ENCODE assay signal across 26 cellular contexts in the genomic region with DNA sequence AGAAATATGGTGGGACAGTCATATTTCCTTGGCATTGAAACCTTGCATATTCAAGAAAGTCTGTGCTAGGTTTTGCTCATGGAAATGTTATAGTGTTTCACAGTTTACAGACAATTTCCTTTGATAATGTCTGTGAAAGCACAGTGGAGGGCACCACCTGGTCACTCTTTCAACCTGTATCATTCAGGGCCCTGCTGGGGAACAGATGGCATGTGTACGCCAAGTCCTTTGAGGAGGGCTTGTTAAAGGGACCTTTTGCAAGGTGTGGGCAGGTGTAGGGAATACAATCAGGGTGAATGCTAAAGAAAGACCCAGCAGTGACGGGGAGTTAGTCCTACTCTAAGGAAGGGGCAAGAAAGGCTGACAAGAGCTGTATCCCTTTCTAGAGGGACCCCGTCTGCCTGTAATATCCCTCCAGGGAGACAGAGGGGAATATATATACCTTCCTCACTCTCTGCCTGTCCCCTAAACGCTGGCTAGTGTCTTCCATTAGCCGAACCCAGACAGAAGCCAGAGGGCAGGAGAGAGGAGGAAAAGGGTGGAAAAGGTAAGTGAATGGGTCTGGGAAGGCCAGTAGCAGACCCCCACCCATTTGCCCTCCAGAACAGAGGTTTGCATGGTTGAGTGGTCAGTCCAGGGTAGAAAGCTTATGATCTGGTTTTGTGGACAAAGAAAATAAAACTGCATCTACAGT. TPM values are rescaled to one million over a fixed set of nuclear protein-coding genes. Genes with fewer than 3 reads are reported as not detected.
DNase-seq lines count a peak whose midpoint lies in the region; ATAC-seq, FAIRE-seq and TF ChIP-seq lines count a peak whose summit lies in the region.
"Had no signal": no experiment of that assay in that cellular context is flagged by ENCODE, and none has a peak within 500 bp of the region (broad histone marks: within the 10 kb centered on the region; RNA-seq: fewer than 3 reads in every experiment).

No MANE protein-coding gene starts in this region.

- H3K27ac ChIP-seq in H1 (ENCODE audit: low read depth, low read length), result no peak overlapping the region
- H3K27ac ChIP-seq: C4-2B, coronary artery, testis had no signal

- H3K4me3 ChIP-seq in BE2C (ENCODE audit: low read depth, low read length) (no peak overlapping the region), H1 (ENCODE audit: extremely low read depth in 1 of 4, insufficient read depth in 2 of 4, low read depth in 3 of 4, low read length in 4 of 4) (no peak overlapping the region)
- H3K4me3 ChIP-seq: coronary artery, testis had no signal

- no peak overlapping the region for H2AFZ ChIP-seq in H1 (ENCODE audit: low read length)

- no peaks in the 10 kb centered on the region for H3K4me1 Mint-ChIP-seq in activated T-cell treated with anti-CD3 and anti-CD28 coated beads, Interleukin-2, amount 50 U/mL, for 72 hours (ENCODE audit: low read depth)
- H3K4me1 Mint-ChIP-seq: stimulated activated naive B cell treated with anti-CD40 and anti-IgM and Interleukin-4, amounts not matched to agents 10 μg/mL and 1 μg/mL and 100 μg/mL, for 72 hours had no signal

- H3K4ac ChIP-seq in H1 (replicated peaks; ENCODE audit: insufficient read length, low read depth, low read length), result no peak overlapping the region

- no peak for DNase-seq in BE2C
- peak; percentile 56 for DNase-seq in NCI-H1092 treated with DMSO at 0.1 percent for 48 hours (lab: John Stamatoyannopoulos, UW)
- DNase-seq in NCI-H510A treated with DMSO at 0.1 percent for 48 hours (lab: John Stamatoyannopoulos, UW), result peak; percentile 65
- DNase-seq in H1 (ENCODE audit: low read depth in 1 of 2, low spot score in 2 of 2), result no peak
- DNase-seq in stimulated activated CD4-positive, alpha-beta T cell treated with anti-CD3 and anti-CD28 coated beads, Interleukin-2, amount 100 ng/mL, for 48 hours, result no peak
- no peak for DNase-seq in DMS79 (lab: John Stamatoyannopoulos, UW)
- no peak for DNase-seq in activated T-cell treated with anti-CD3 and anti-CD28 coated beads, Interleukin-2, amount 50 U/mL, for 72 hours
- no peak for DNase-seq in D721Med (ENCODE audit: insufficient read length, low spot score)
- DNase-seq: ACHN; activated CD4-positive, alpha-beta T cell treated with anti-CD3 and anti-CD28 coated beads, Interleukin-2, amount 50 U/mL, for 1 hour; activated CD8-positive, alpha-beta memory T cell treated with anti-CD3 and anti-CD28 coated beads, Interleukin-2, amount 50 U/mL, for 48 hours; activated gamma-delta T cell; Karpas-422; NCI-H1694; PC-3; posterior cingulate gyrus; SIG-M5; stimulated activated naive B cell treated with anti-CD40 and anti-IgM and Interleukin-4, amounts not matched to agents 10 μg/mL and 1 μg/mL and 100 μg/mL, for 72 hours; testis had no signal

- H3K79me2 ChIP-seq in H1 (ENCODE audit: control insufficient read depth in 1 of 2, insufficient read depth in 2 of 2, low read length in 2 of 2), result peaks cover 0 to 37% of the 10 kb centered on the region in 2 experiments; a peak in 3 of 4 replicates

- H4K91ac ChIP-seq in H1 (replicated peaks; ENCODE audit: insufficient read length, low read length), result no peak overlapping the region

- H2BK120ac ChIP-seq in H1 (replicated peaks; ENCODE audit: low read depth, low read length), result no peak overlapping the region

- FAIRE-seq in H1 (lab: Jason Lieb, UNC) (no peak), D721Med (lab: Jason Lieb, UNC) (no peak)
- FAIRE-seq: GM12891 had no signal

- no peak overlapping the region for H2BK5ac ChIP-seq in H1 (ENCODE audit: low read depth, low read length)

- peaks cover 0 to 2% of the 10 kb centered on the region in 2 donors for H3K9me3 Mint-ChIP-seq in activated T-cell treated with anti-CD3 and anti-CD28 coated beads, Interleukin-2, amount 50 U/mL, for 72 hours
- H3K9me3 Mint-ChIP-seq: mesothelial cell of epicardium; natural killer cell treated with Interleukin-12 subunit alpha and Interleukin-12 subunit beta and Interleukin-15 and Interleukin-18, amount 100 ng/mL, for 72 hours; stimulated activated naive B cell treated with anti-CD40 and anti-IgM and Interleukin-4, amounts not matched to agents 10 μg/mL and 1 μg/mL and 100 μg/mL, for 72 hours had no signal

- no peaks in the 10 kb centered on the region for H3K36me3 ChIP-seq in BE2C
- no peaks in the 10 kb centered on the region for H3K36me3 ChIP-seq in H1 (ENCODE audit: control insufficient read depth in 2 of 4, insufficient read depth in 4 of 4, low read length in 3 of 4)

- CTCF ChIA-PET in H1 (lab: Charles Lee; ENCODE audit: partially characterized antibody), result interaction anchor here (0.7 to 1.2 kb wide), 6 partner anchors 10 to 1279 kb away, joined by 3 read pairs; no protein-coding TSS in a partner anchor

- H3K14ac ChIP-seq in H1 (ENCODE audit: insufficient read length), result no peak overlapping the region

- TF ChIP-seq POLR2A in H1 (IDR thresholded peaks at IDR 0.05; ENCODE audit: control extremely low read depth in 1 of 2, low read depth in 2 of 2, low read length in 2 of 2), result no peak

- TF ChIP-seq EP300 in H1 (IDR thresholded peaks at IDR 0.05; ENCODE audit: borderline replicate concordance in 1 of 2, low read depth in 2 of 2, low read length in 2 of 2), result no peak

- H3K36me3 Mint-ChIP-seq in activated T-cell treated with anti-CD3 and anti-CD28 coated beads, Interleukin-2, amount 50 U/mL, for 72 hours (ENCODE audit: insufficient read depth in 2 of 2), result no peaks in the 10 kb centered on the region
- H3K36me3 Mint-ChIP-seq: mesothelial cell of epicardium; natural killer cell treated with Interleukin-12 subunit alpha and Interleukin-12 subunit beta and Interleukin-15 and Interleukin-18, amount 100 ng/mL, for 72 hours; stimulated activated naive B cell treated with anti-CD40 and anti-IgM and Interleukin-4, amounts not matched to agents 10 μg/mL and 1 μg/mL and 100 μg/mL, for 72 hours had no signal

- no peak overlapping the region for H4K8ac ChIP-seq in H1 (ENCODE audit: extremely low read depth, insufficient read depth, low read length)

- 0 out of 2 replicates have a peak overlapping the region, but pooled peaks have one; percentile 48 for H2AK5ac ChIP-seq in H1 (ENCODE audit: low read depth, low read length)

- no peak overlapping the region for H3K4me3 Mint-ChIP-seq in activated T-cell treated with anti-CD3 and anti-CD28 coated beads, Interleukin-2, amount 50 U/mL, for 72 hours
- H3K4me3 Mint-ChIP-seq: mesothelial cell of epicardium; natural killer cell treated with Interleukin-12 subunit alpha and Interleukin-12 subunit beta and Interleukin-15 and Interleukin-18, amount 100 ng/mL, for 72 hours; stimulated activated naive B cell treated with anti-CD40 and anti-IgM and Interleukin-4, amounts not matched to agents 10 μg/mL and 1 μg/mL and 100 μg/mL, for 72 hours had no signal

- H3K18ac ChIP-seq in H1 (ENCODE audit: extremely low read depth, low read length), result no peak overlapping the region

- WGBS in H1 (ENCODE audit: extremely low coverage in 1 of 2, insufficient coverage in 1 of 2, insufficient read length in 1 of 2, insufficient replicate concordance in 2 of 2, low coverage in 1 of 2, low lambda C conversion rate in 2 of 2, missing lambda C conversion rate in 1 of 2), 2 experiments, result 74% methylated on average over 5 of the region's 5 CpGs; no CpG with 5 or more reads in 1 of the 2 experiments

- no peaks in the 10 kb centered on the region for H4K20me1 ChIP-seq in H1 (replicated peaks in 1 of 2; ENCODE audit: control insufficient read depth in 1 of 2, insufficient read depth in 2 of 2, low read length in 2 of 2)

- H3K27me3 ChIP-seq in BE2C (no peaks in the 10 kb centered on the region), H1 (replicated peaks in 1 of 4; ENCODE audit: control insufficient read depth in 3 of 4, extremely low read depth in 1 of 4, insufficient read depth in 3 of 4, low read length in 3 of 4) (no peaks in the 10 kb centered on the region)
- H3K27me3 ChIP-seq: testis had no signal

- no peak overlapping the region for H2BK15ac ChIP-seq in H1 (ENCODE audit: low read length)

- no peak overlapping the region for H2BK12ac ChIP-seq in H1 (ENCODE audit: low read depth, low read length)

- TF ChIP-seq CTCF in BE2C (IDR thresholded peaks at IDR 0.05; ENCODE audit: low read depth, low read length) (peak; percentile 41), H1 (IDR thresholded peaks at IDR 0.05; ENCODE audit: control extremely low read depth in 1 of 3, insufficient read depth in 1 of 3, low read depth in 1 of 3, low read length in 3 of 3) (peak; percentile 0 to 23 (median 18); a peak in 3 of 4 replicates), D721Med (IDR thresholded peaks at IDR 0.05; ENCODE audit: insufficient read depth, missing control alignments) (no peak)

- ATAC-seq in activated T-cell treated with anti-CD3 and anti-CD28 coated beads, Interleukin-2, amount 50 U/mL, for 72 hours (replicated peaks in 1 of 2), result no peak
- ATAC-seq: HCT116; natural killer cell treated with Interleukin-12 subunit alpha and Interleukin-12 subunit beta and Interleukin-15 and Interleukin-18, amount 100 ng/mL, for 72 hours; PC-3; stimulated activated naive B cell treated with anti-CD40 and anti-IgM and Interleukin-4, amounts not matched to agents 10 μg/mL and 1 μg/mL and 100 μg/mL, for 72 hours had no signal

- no peak overlapping the region for H4K5ac ChIP-seq in H1 (ENCODE audit: insufficient read length, low read depth, low read length)

- H3K4me1 ChIP-seq in BE2C (peaks cover 22% of the 10 kb centered on the region), H1 (replicated peaks in 1 of 4; ENCODE audit: control insufficient read depth in 3 of 4, insufficient read depth in 4 of 4, low read length in 3 of 4) (peaks cover 0 to 6% (median 1%) of the 10 kb centered on the region in 4 experiments; a peak in 3 of 7 replicates)

- H3K27ac Mint-ChIP-seq in activated T-cell treated with anti-CD3 and anti-CD28 coated beads, Interleukin-2, amount 50 U/mL, for 72 hours, result no peak overlapping the region
- H3K27ac Mint-ChIP-seq: mesothelial cell of epicardium; natural killer cell treated with Interleukin-12 subunit alpha and Interleukin-12 subunit beta and Interleukin-15 and Interleukin-18, amount 100 ng/mL, for 72 hours; stimulated activated naive B cell treated with anti-CD40 and anti-IgM and Interleukin-4, amounts not matched to agents 10 μg/mL and 1 μg/mL and 100 μg/mL, for 72 hours had no signal

- no peak overlapping the region for H3K9ac ChIP-seq in H1 (replicated peaks in 1 of 4; ENCODE audit: extremely low read depth in 1 of 4, low read depth in 3 of 4, low read length in 3 of 4)

- no peak overlapping the region for H3K4me2 ChIP-seq in H1 (ENCODE audit: insufficient read depth in 1 of 2, low read depth in 2 of 2, low read length in 2 of 2)

- POLR2A ChIA-PET in H1 (lab: Charles Lee; ENCODE audit: partially characterized antibody), result no interaction called here

- H3K56ac ChIP-seq in H1 (replicated peaks; ENCODE audit: insufficient read length, low read depth, low read length), result no peak overlapping the region

- peak; percentile 15 to 35; a peak in 3 of 4 replicates for TF ChIP-seq RAD21 in H1 (IDR thresholded peaks at IDR 0.05 in 1 of 2, conservative IDR thresholded peaks at IDR 0.05 in 1 of 2; ENCODE audit: low read depth in 2 of 2, low read length in 2 of 2)

- no peak overlapping the region for H3K23ac ChIP-seq in H1 (ENCODE audit: insufficient read length)

- 0 out of 2 replicates have a peak, but pooled peaks cover 2% of the 10 kb centered on the region for H3K79me1 ChIP-seq in H1 (ENCODE audit: low read depth, low read length)

- no peaks in the 10 kb centered on the region for H3K9me3 ChIP-seq in BE2C
- H3K9me3 ChIP-seq in H1 (ENCODE audit: insufficient read depth in 2 of 2, low read depth in 1 of 2, low read length in 1 of 2), result no peaks in the 10 kb centered on the region
- H3K9me3 ChIP-seq: testis had no signal

- H2BK20ac ChIP-seq in H1 (ENCODE audit: low read length), result no peak overlapping the region

- no peaks in the 10 kb centered on the region for H3K27me3 Mint-ChIP-seq in activated T-cell treated with anti-CD3 and anti-CD28 coated beads, Interleukin-2, amount 50 U/mL, for 72 hours (ENCODE audit: low read depth)
- H3K27me3 Mint-ChIP-seq: natural killer cell treated with Interleukin-12 subunit alpha and Interleukin-12 subunit beta and Interleukin-15 and Interleukin-18, amount 100 ng/mL, for 72 hours; stimulated activated naive B cell treated with anti-CD40 and anti-IgM and Interleukin-4, amounts not matched to agents 10 μg/mL and 1 μg/mL and 100 μg/mL, for 72 hours had no signal

- H3K23me2 ChIP-seq in H1 (ENCODE audit: low read depth, low read length), result no peaks in the 10 kb centered on the region

RNA-seq across cellular contexts. Expression of gene PLCB4, which starts 10.3 kb away (rescaled TPM):
- polyA plus RNA-seq in BE2C (2012; ENCODE audit: insufficient read depth, insufficient read length, low read depth), result 14.4 TPM
- 13.8 and 14.1 TPM in 2 replicates for total RNA-seq in H1 (2021; fragmentation: NEBNext Ultra II Directional; extraction: Animal tissue kit (Norgen Biotek cat#: 25700))
- polyA plus RNA-seq in H1 (2011; rRNA removed), result 2.6 and 3.2 TPM in 2 replicates
- 4.6 TPM for polyA plus RNA-seq in H1 (2011; cell fraction: cytosol; rRNA removed)
- 5.9 TPM for polyA plus RNA-seq in H1 (2011; cell fraction: nucleus; rRNA removed)
- 6.1 to 9.0 TPM (median 7.6 TPM) in 4 replicates for polyA plus RNA-seq in H1 (2012, experiment 1 of 2)
- 0.22 TPM for polyA plus RNA-seq in H1 (2012, experiment 2 of 2)
- 4.9 TPM for polyA plus RNA-seq in H1 (2013, experiment 1 of 2)
- polyA plus RNA-seq in H1 (2013, experiment 2 of 2), result 4.9 TPM
- 18.3 and 18.4 TPM in 2 replicates for polyA minus RNA-seq in H1 (2011; rRNA and poly(A)+ RNA removed)
- polyA minus RNA-seq in H1 (2011; cell fraction: cytosol; rRNA and poly(A)+ RNA removed), result 6.3 TPM
- polyA minus RNA-seq in H1 (2011; cell fraction: nucleus; rRNA and poly(A)+ RNA removed), result 38.7 TPM
- total RNA-seq in activated T-cell treated with anti-CD3 and anti-CD28 coated beads, Interleukin-2, amount 50 U/mL, for 72 hours, result not detected
- total RNA-seq: natural killer cell treated with Interleukin-12 subunit alpha and Interleukin-12 subunit beta and Interleukin-15 and Interleukin-18, amount 100 ng/mL, for 72 hours; T-helper 1 cell treated with Interleukin-12 subunit alpha and Interleukin-12 subunit beta and Interleukin-4 antibody, amounts not matched to agents 30 ng/mL and 1 ng/mL, for 36 hours had no signal

Comparison
In these comparisons a context has a peak if more than half of its experiments do, and no peak if none do; other contexts are left out.
1. DNase-seq: peak in NCI-H1092 treated with DMSO at 0.1 percent for 48 hours (single experiment) and NCI-H510A treated with DMSO at 0.1 percent for 48 hours (single experiment); none in BE2C (single experiment), H1 (0 of 2), stimulated activated CD4-positive, alpha-beta T cell treated with anti-CD3 and anti-CD28 coated beads, Interleukin-2, amount 100 ng/mL, for 48 hours (0 of 2), DMS79 (single experiment), activated T-cell treated with anti-CD3 and anti-CD28 coated beads, Interleukin-2, amount 50 U/mL, for 72 hours (0 of 2) and D721Med (single experiment).
2. RNA of gene PLCB4, which starts 10.3 kb away (total RNA-seq): 13.8 to 14.1 TPM in H1; not detected in activated T-cell treated with anti-CD3 and anti-CD28 coated beads, Interleukin-2, amount 50 U/mL, for 72 hours; every median in the first group is over 10 times any median in the second.